8 cellular contexts compared by ENCODE assay signal in genomic region chr7:131556912-131557457, GRCh38. TPM values are rescaled to one million over a fixed set of nuclear protein-coding genes. Genes with fewer than 3 reads are reported as not detected.
DNase-seq lines count a peak whose midpoint lies in the region; TF ChIP-seq lines count a peak whose summit lies in the region.

No MANE protein-coding gene starts in this region.

- H3K4me1 Mint-ChIP-seq in osteocyte (ENCODE audit: unreplicated experiment): peaks cover 41% of the 10 kb centered on the region

- peaks cover 8% of the 10 kb centered on the region for H3K27me3 Mint-ChIP-seq in osteocyte (ENCODE audit: unreplicated experiment)

- peaks cover 12% of the 10 kb centered on the region for H3K4me1 ChIP-seq in Loucy (ENCODE audit: insufficient read depth, low read length, poor library complexity, severe bottlenecking)
- H3K4me1 ChIP-seq in duodenal mucosa (ENCODE audit: control insufficient read depth in 1 of 2, insufficient read depth in 2 of 2, low read length in 2 of 2): peaks cover 23 to 27% of the 10 kb centered on the region in 2 donors

- H3K4me3 ChIP-seq in Loucy (ENCODE audit: low read length, poor library complexity, severe bottlenecking) (peak overlapping the region; percentile 80), duodenal mucosa (ENCODE audit: low read depth in 1 of 2, low read length in 2 of 2) (peak overlapping the region; percentile 67 to 69)

- H3K4me3 Mint-ChIP-seq in osteocyte (ENCODE audit: unreplicated experiment): peak overlapping the region; percentile 70

- H3K36me3 Mint-ChIP-seq in osteocyte (ENCODE audit: unreplicated experiment): no peaks in the 10 kb centered on the region

- H3K9me3 ChIP-seq in Loucy (ENCODE audit: insufficient read depth, low read depth, low read length) (no peaks in the 10 kb centered on the region), duodenal mucosa (ENCODE audit: control insufficient read depth in 1 of 2, low read length in 2 of 2) (no peaks in the 10 kb centered on the region)

- H3F3A ChIP-seq in Loucy (ENCODE audit: low read depth): no peaks in the 10 kb centered on the region

- peak overlapping the region; percentile 98 for H2AFZ ChIP-seq in Loucy (ENCODE audit: low read length)

- H3K4me2 ChIP-seq in Loucy (ENCODE audit: low read depth, low read length, poor library complexity, severe bottlenecking): peak overlapping the region; percentile 86

- no peaks in the 10 kb centered on the region for H3K9me2 ChIP-seq in Loucy (replicated peaks; ENCODE audit: low read depth, low read length)

- H3K27ac Mint-ChIP-seq in osteocyte (ENCODE audit: unreplicated experiment): no peak overlapping the region

- DNase-seq in NCI-H82 (lab: John Stamatoyannopoulos, UW): peak; percentile 78
- DNase-seq in NCI-H82 treated with DMSO at 0.1 percent for 48 hours (lab: John Stamatoyannopoulos, UW; ENCODE audit: unreplicated experiment): no peak
- DNase-seq in osteocyte (ENCODE audit: extremely low spot score, unreplicated experiment): no peak
- DNase-seq in activated CD4-positive, CD25-positive, alpha-beta regulatory T cell (lab: John Stamatoyannopoulos, UW): no peak
- DNase-seq in occipital lobe (lab: John Stamatoyannopoulos, UW): no peak
- no peak for DNase-seq in germinal center (ENCODE audit: low spot score)

- H3K79me2 ChIP-seq in Loucy (ENCODE audit: insufficient read depth, low read length): no peaks in the 10 kb centered on the region

- H4K20me1 ChIP-seq in Loucy (ENCODE audit: insufficient read depth, low read length, poor library complexity, severe bottlenecking): no peaks in the 10 kb centered on the region

- H3K27me3 ChIP-seq in Loucy (ENCODE audit: insufficient read depth, low read length, poor library complexity, severe bottlenecking) (no peaks in the 10 kb centered on the region), duodenal mucosa (ENCODE audit: control insufficient read depth in 1 of 2, insufficient read depth in 2 of 2, low read length in 2 of 2) (peaks cover 7 to 28% of the 10 kb centered on the region in 2 donors)

- H3K9ac ChIP-seq in Loucy (ENCODE audit: low read depth, low read length, poor library complexity, severe bottlenecking): peak overlapping the region; percentile 73
- peak overlapping the region; percentile 15 to 16 for H3K9ac ChIP-seq in duodenal mucosa (ENCODE audit: low read depth in 1 of 2, low read length in 2 of 2)

- H3K36me3 ChIP-seq in Loucy (ENCODE audit: insufficient read depth, low read length) (no peaks in the 10 kb centered on the region), duodenal mucosa (ENCODE audit: control insufficient read depth in 1 of 2, insufficient read depth in 2 of 2, low read length in 2 of 2) (no peaks in the 10 kb centered on the region)

- H3K9me3 Mint-ChIP-seq in osteocyte (ENCODE audit: unreplicated experiment): no peaks in the 10 kb centered on the region

- H3K27ac ChIP-seq in duodenal mucosa (ENCODE audit: low read depth, low read length): no peak overlapping the region

- TF ChIP-seq CTCF in Loucy (conservative IDR thresholded peaks at IDR 0.05; ENCODE audit: low read length) (no peak), osteocyte (IDR thresholded peaks at IDR 0.05) (no peak)

RNA-seq across cellular contexts. Expression of gene PODXL, which starts 0.6 kb away (rescaled TPM):
- total RNA-seq in osteocyte (21.2 and 23.9 TPM in 2 replicates), occipital lobe (11.1 TPM)
